ENCODE assay signal across 9 cellular contexts in genomic region chr7:7568553-7568952, GRCh38. TPM values are rescaled to one million over a fixed set of nuclear protein-coding genes. Genes with fewer than 3 reads are reported as not detected.
DNase-seq lines count a peak whose midpoint lies in the region; ATAC-seq and TF ChIP-seq lines count a peak whose summit lies in the region.
"Had no signal": no experiment of that assay in that cellular context is flagged by ENCODE, and none has a peak within 500 bp of the region (broad histone marks: within the 10 kb centered on the region; RNA-seq: fewer than 3 reads in every experiment).

No MANE protein-coding gene starts in this region.

- ATAC-seq in naive thymus-derived CD8-positive, alpha-beta T cell, result no peak
- ATAC-seq in GM21825 (IDR thresholded peaks at IDR 0.05; ENCODE audit: unreplicated experiment), result no peak
- no peak for ATAC-seq in HG03469 (IDR thresholded peaks at IDR 0.05; ENCODE audit: unreplicated experiment)

- no peaks in the 10 kb centered on the region for H3K27me3 Mint-ChIP-seq in naive thymus-derived CD8-positive, alpha-beta T cell

- H3K36me3 ChIP-seq in BLaER1 treated with 17β-estradiol and CSF1 and Interleukin-3, amounts not matched to agents 10 nM and 100 nM, result peaks cover 28 to 44% (median 39%) of the 10 kb centered on the region in 11 experiments
- peaks cover 31% of the 10 kb centered on the region for H3K36me3 ChIP-seq in HUES6 (ENCODE audit: control insufficient read depth, insufficient read depth, low read length)

- peaks cover 22 to 63% (median 28%) of the 10 kb centered on the region in 10 experiments for H3K4me1 ChIP-seq in BLaER1 treated with 17β-estradiol and CSF1 and Interleukin-3, amounts not matched to agents 10 nM and 100 nM
- peaks cover 25% of the 10 kb centered on the region for H3K4me1 ChIP-seq in HUES6 (ENCODE audit: control insufficient read depth, insufficient read depth, low read length)

- H3K9ac ChIP-seq in BLaER1 treated with 17β-estradiol and CSF1 and Interleukin-3, amounts not matched to agents 10 nM and 100 nM, result peak overlapping the region; percentile 94 to 99 (median 97); a peak in 20 of 22 replicates
- no peak overlapping the region for H3K9ac ChIP-seq in HUES6 (ENCODE audit: low read length)

- in situ Hi-C loops in astrocyte of the spinal cord (cut with HindIII; ENCODE audit: low sequenced_read_pairs), result no loop called here

- POLR2A ChIA-PET in naive thymus-derived CD8-positive, alpha-beta T cell (lab: Charles Lee), result interaction anchor here (0.7 to 2.6 kb wide), 2 partner anchors 72 to 1870 kb away, joined by 3 to 10 read pairs; partner anchors contain the start of gene UMAD1

- H3K27me3 ChIP-seq in BLaER1 treated with 17β-estradiol and CSF1 and Interleukin-3, amounts not matched to agents 10 nM and 100 nM, result no peaks in the 10 kb centered on the region
- no peaks in the 10 kb centered on the region for H3K27me3 ChIP-seq in HUES6 (ENCODE audit: control insufficient read depth, insufficient read depth, low read length)

- H4K20me1 ChIP-seq in BLaER1 treated with 17β-estradiol and CSF1 and Interleukin-3, amounts not matched to agents 10 nM and 100 nM, result peaks cover 0 to 3% (median 0%) of the 10 kb centered on the region in 11 experiments; a peak in 2 of 22 replicates

- peak overlapping the region; percentile 73 to 98 (median 89) for H3K4me2 ChIP-seq in BLaER1 treated with 17β-estradiol and CSF1 and Interleukin-3, amounts not matched to agents 10 nM and 100 nM

- no peak for TF ChIP-seq CTCF in astrocyte of the spinal cord (IDR thresholded peaks at IDR 0.05; ENCODE audit: low read depth, low read length)

- peaks cover 16 to 38% (median 36%) of the 10 kb centered on the region in 4 donors for H3K4me1 Mint-ChIP-seq in naive thymus-derived CD8-positive, alpha-beta T cell

- peak overlapping the region; percentile 33 to 98 (median 95); a peak in 19 of 22 replicates for H3K27ac ChIP-seq in BLaER1 treated with 17β-estradiol and CSF1 and Interleukin-3, amounts not matched to agents 10 nM and 100 nM
- H3K27ac ChIP-seq in HUES6 (ENCODE audit: low read depth, low read length), result no peak overlapping the region

- H3K9me3 Mint-ChIP-seq in naive thymus-derived CD8-positive, alpha-beta T cell, result no peaks in the 10 kb centered on the region

- DNase-seq in astrocyte of the spinal cord (ENCODE audit: low read depth, low spot score), result no peak
- no peak for DNase-seq in naive thymus-derived CD8-positive, alpha-beta T cell
- DNase-seq in GM03348 (ENCODE audit: low spot score), result no peak
- DNase-seq in stimulated activated CD4-positive, alpha-beta T cell treated with anti-CD3 and anti-CD28 coated beads, Interleukin-15, amount 100 ng/mL, for 24 hours, result no peak
- DNase-seq: NCI-H2081 treated with DMSO at 0.1 percent for 48 hours had no signal

- peak overlapping the region; percentile 76 to 99 (median 94) for H3K4me3 ChIP-seq in BLaER1 treated with 17β-estradiol and CSF1 and Interleukin-3, amounts not matched to agents 10 nM and 100 nM
- peak overlapping the region; percentile 77 for H3K4me3 ChIP-seq in HUES6 (ENCODE audit: low read depth, low read length)
- peak overlapping the region; percentile 59 for H3K4me3 ChIP-seq in astrocyte of the spinal cord (ENCODE audit: low read depth, low read length)

- peak overlapping the region in 9 of 10 donors; percentile 76 to 89 (median 82) for H3K4me3 Mint-ChIP-seq in naive thymus-derived CD8-positive, alpha-beta T cell

- H3K27ac Mint-ChIP-seq in naive thymus-derived CD8-positive, alpha-beta T cell, result peak overlapping the region; percentile 77 to 94 (median 91)

- peaks cover 0 to 16% (median 14%) of the 10 kb centered on the region in 3 donors for H3K36me3 Mint-ChIP-seq in naive thymus-derived CD8-positive, alpha-beta T cell

- peaks cover 4 to 40% (median 37%) of the 10 kb centered on the region in 11 experiments; a peak in 20 of 22 replicates for H3K9me3 ChIP-seq in BLaER1 treated with 17β-estradiol and CSF1 and Interleukin-3, amounts not matched to agents 10 nM and 100 nM (replicated peaks in 1 of 11)
- H3K9me3 ChIP-seq in HUES6 (ENCODE audit: control insufficient read depth, insufficient read depth, low read depth, low read length), result peaks cover 15% of the 10 kb centered on the region

RNA-seq across cellular contexts. Expression of gene MIOS, which starts 1.9 kb away (rescaled TPM):
- total RNA-seq in naive thymus-derived CD8-positive, alpha-beta T cell, result 10 to 100 TPM; 35.2 to 37.7 TPM
- polyA plus RNA-seq in naive thymus-derived CD8-positive, alpha-beta T cell, result 10 to 100 TPM; 15.6 to 23.5 (median 19.7) TPM

RNA-seq across cellular contexts. Expression of gene COL28A1, which starts 32.9 kb away (rescaled TPM):
- under 1 TPM; 0.33 to 0.91 TPM for total RNA-seq in naive thymus-derived CD8-positive, alpha-beta T cell
- polyA plus RNA-seq in naive thymus-derived CD8-positive, alpha-beta T cell, result not detected
